Comparison of ENCODE assay signal across 8 cellular contexts in the genomic region with DNA sequence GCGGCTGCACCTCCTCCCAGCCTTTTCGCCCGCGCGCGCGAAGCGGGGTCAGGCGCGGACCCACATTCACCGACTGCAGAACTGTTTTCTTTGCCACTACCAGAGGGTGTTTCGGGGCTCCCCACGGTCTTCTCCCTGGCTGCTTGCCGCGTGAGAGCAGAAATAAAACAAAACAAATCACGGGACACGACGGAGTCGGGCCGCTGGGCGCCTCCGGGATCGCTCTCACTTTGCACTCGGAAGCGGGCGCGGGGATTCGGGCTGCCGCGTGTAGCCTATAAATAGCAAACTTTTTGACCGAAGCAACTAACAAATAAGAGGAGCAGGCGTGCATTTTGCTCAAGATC.
A peak's percentile ranks its signal among the peaks of the same experiment; 100 is the strongest.
DNase-seq lines count a peak whose midpoint lies in the region; ATAC-seq and TF ChIP-seq lines count a peak whose summit lies in the region.

No MANE protein-coding gene starts in this region.

- no peak overlapping the region for H2BK12ac ChIP-seq in trophoblast cell (ENCODE audit: low read length)

- no peaks in the 10 kb centered on the region for H4K20me1 ChIP-seq in Karpas-422 (ENCODE audit: insufficient read depth, low read depth, low read length)

- no peak overlapping the region for H2BK120ac ChIP-seq in trophoblast cell (ENCODE audit: insufficient read depth, low read length, poor library complexity)

- H2AFZ ChIP-seq in trophoblast cell (ENCODE audit: insufficient read depth, low read length, poor library complexity) (peak overlapping the region; percentile 56), Karpas-422 (ENCODE audit: low read length) (no peak overlapping the region)

- no peak overlapping the region for H2AK5ac ChIP-seq in trophoblast cell (ENCODE audit: low read length)

- H3K9me3 ChIP-seq in trophoblast cell (ENCODE audit: insufficient read depth, low read depth, low read length): peaks cover 15% of the 10 kb centered on the region
- no peaks in the 10 kb centered on the region for H3K9me3 ChIP-seq in Karpas-422 (ENCODE audit: low read length)
- H3K9me3 ChIP-seq in effector memory CD4-positive, alpha-beta T cell (ENCODE audit: control insufficient read depth, low read length): no peaks in the 10 kb centered on the region

- no peaks in the 10 kb centered on the region for H3K79me2 ChIP-seq in trophoblast cell (ENCODE audit: control insufficient read depth, insufficient read depth, low read length, poor library complexity)
- H3K79me2 ChIP-seq in Karpas-422 (ENCODE audit: low read length): no peaks in the 10 kb centered on the region

- no peak overlapping the region for H3K4ac ChIP-seq in trophoblast cell (ENCODE audit: low read depth, low read length)

- H3K27ac ChIP-seq in trophoblast cell (ENCODE audit: low read depth, low read length): no peak overlapping the region
- H3K27ac ChIP-seq in Karpas-422 (ENCODE audit: low read length): no peak overlapping the region
- H3K27ac ChIP-seq in effector memory CD4-positive, alpha-beta T cell (ENCODE audit: insufficient read depth, low read length, poor library complexity, severe bottlenecking): no peak overlapping the region

- DNase-seq in GM10266 (ENCODE audit: extremely low spot score) (peak; percentile 24), NCI-H2171 (lab: John Stamatoyannopoulos, UW) (peak; percentile 48), fibroblast of the aortic adventitia (ENCODE audit: low read depth) (peak; percentile 2), trophoblast cell (no peak), NCI-H1417 treated with DMSO at 0.1 percent for 48 hours (lab: John Stamatoyannopoulos, UW) (no peak), Karpas-422 (no peak)
- DNase-seq in effector memory CD4-positive, alpha-beta T cell: no peak

- H3K14ac ChIP-seq in trophoblast cell (ENCODE audit: low read length): no peak overlapping the region

- no CpG with 5 or more reads among the region's 32 CpGs for WGBS in trophoblast cell (ENCODE audit: extremely low coverage, insufficient coverage, insufficient read length)

- no peak overlapping the region for H4K8ac ChIP-seq in trophoblast cell (ENCODE audit: low read depth, low read length)

- ATAC-seq in HG03196 (IDR thresholded peaks at IDR 0.05; ENCODE audit: unreplicated experiment): no peak

- peaks cover 78% of the 10 kb centered on the region for H3K27me3 ChIP-seq in trophoblast cell (ENCODE audit: insufficient read depth, low read length)
- H3K27me3 ChIP-seq in Karpas-422 (ENCODE audit: low read length): no peaks in the 10 kb centered on the region
- peaks cover 25% of the 10 kb centered on the region for H3K27me3 ChIP-seq in effector memory CD4-positive, alpha-beta T cell (replicated peaks; ENCODE audit: control insufficient read depth, insufficient read depth, low read length, poor library complexity, severe bottlenecking)

- H3K4me3 ChIP-seq in fibroblast of the aortic adventitia (ENCODE audit: low read depth, low read length): peak overlapping the region; percentile 61
- H3K4me3 ChIP-seq in trophoblast cell (ENCODE audit: low read depth, low read length): peak overlapping the region; percentile 63
- no peak overlapping the region for H3K4me3 ChIP-seq in Karpas-422 (ENCODE audit: low read length)
- no peak overlapping the region for H3K4me3 ChIP-seq in effector memory CD4-positive, alpha-beta T cell (ENCODE audit: insufficient read depth, low read depth, low read length, poor library complexity, severe bottlenecking)

- H3K4me1 ChIP-seq in trophoblast cell (ENCODE audit: control insufficient read depth in 1 of 2, insufficient read depth in 2 of 2, low read length in 2 of 2) (peaks cover 16 to 22% of the 10 kb centered on the region in 2 experiments), Karpas-422 (ENCODE audit: low read length) (no peaks in the 10 kb centered on the region)
- H3K4me1 ChIP-seq in effector memory CD4-positive, alpha-beta T cell (ENCODE audit: control insufficient read depth, insufficient read depth, low read length, poor library complexity, severe bottlenecking): no peaks in the 10 kb centered on the region

- no peak overlapping the region for H3K23ac ChIP-seq in trophoblast cell (ENCODE audit: low read length)

- H3K79me1 ChIP-seq in trophoblast cell (ENCODE audit: low read length): no peaks in the 10 kb centered on the region

- TF ChIP-seq CTCF in GM10266 (IDR thresholded peaks at IDR 0.05; ENCODE audit: control insufficient read depth, insufficient read depth, low read depth, missing control alignments): no peak
- no peak for TF ChIP-seq CTCF in fibroblast of the aortic adventitia (IDR thresholded peaks at IDR 0.05; ENCODE audit: insufficient read depth, low read length)

- H3K36me3 ChIP-seq in trophoblast cell (ENCODE audit: control insufficient read depth in 1 of 2, insufficient read depth in 2 of 2, low read length in 2 of 2) (no peaks in the 10 kb centered on the region), Karpas-422 (ENCODE audit: insufficient read depth, low read length) (no peaks in the 10 kb centered on the region)
- H3K36me3 ChIP-seq in effector memory CD4-positive, alpha-beta T cell (ENCODE audit: control insufficient read depth, insufficient read depth, low read length): no peaks in the 10 kb centered on the region

- H3K18ac ChIP-seq in trophoblast cell (ENCODE audit: low read length): no peak overlapping the region

- no peak overlapping the region for H2BK5ac ChIP-seq in trophoblast cell (ENCODE audit: low read depth, low read length, poor library complexity)

- H3K9ac ChIP-seq in trophoblast cell (ENCODE audit: low read length) (no peak overlapping the region), Karpas-422 (ENCODE audit: low read length) (no peak overlapping the region)

- no peak overlapping the region for H4K12ac ChIP-seq in trophoblast cell (ENCODE audit: low read depth, low read length)

- H3K9me2 ChIP-seq in Karpas-422 (replicated peaks; ENCODE audit: insufficient read depth, low read length): no peaks in the 10 kb centered on the region

- H4K91ac ChIP-seq in trophoblast cell (ENCODE audit: low read depth, low read length): no peak overlapping the region

- H3K4me2 ChIP-seq in trophoblast cell (ENCODE audit: low read length): peak overlapping the region; percentile 92
- H3K4me2 ChIP-seq in Karpas-422 (ENCODE audit: low read depth, low read length, poor library complexity, severe bottlenecking): no peak overlapping the region

Comparison
In these comparisons a context has a peak if more than half of its experiments do, and no peak if none do; other contexts are left out.
1. DNase-seq: peak in GM10266 (single experiment), NCI-H2171 (single experiment) and fibroblast of the aortic adventitia (single experiment); none in trophoblast cell (0 of 2), NCI-H1417 treated with DMSO at 0.1 percent for 48 hours (single experiment), Karpas-422 (single experiment) and effector memory CD4-positive, alpha-beta T cell (0 of 3).
2. H3K4me3 ChIP-seq: peak in fibroblast of the aortic adventitia (single experiment) and trophoblast cell (single experiment); none in Karpas-422 (single experiment) and effector memory CD4-positive, alpha-beta T cell (single experiment).